In the genomic region with DNA sequence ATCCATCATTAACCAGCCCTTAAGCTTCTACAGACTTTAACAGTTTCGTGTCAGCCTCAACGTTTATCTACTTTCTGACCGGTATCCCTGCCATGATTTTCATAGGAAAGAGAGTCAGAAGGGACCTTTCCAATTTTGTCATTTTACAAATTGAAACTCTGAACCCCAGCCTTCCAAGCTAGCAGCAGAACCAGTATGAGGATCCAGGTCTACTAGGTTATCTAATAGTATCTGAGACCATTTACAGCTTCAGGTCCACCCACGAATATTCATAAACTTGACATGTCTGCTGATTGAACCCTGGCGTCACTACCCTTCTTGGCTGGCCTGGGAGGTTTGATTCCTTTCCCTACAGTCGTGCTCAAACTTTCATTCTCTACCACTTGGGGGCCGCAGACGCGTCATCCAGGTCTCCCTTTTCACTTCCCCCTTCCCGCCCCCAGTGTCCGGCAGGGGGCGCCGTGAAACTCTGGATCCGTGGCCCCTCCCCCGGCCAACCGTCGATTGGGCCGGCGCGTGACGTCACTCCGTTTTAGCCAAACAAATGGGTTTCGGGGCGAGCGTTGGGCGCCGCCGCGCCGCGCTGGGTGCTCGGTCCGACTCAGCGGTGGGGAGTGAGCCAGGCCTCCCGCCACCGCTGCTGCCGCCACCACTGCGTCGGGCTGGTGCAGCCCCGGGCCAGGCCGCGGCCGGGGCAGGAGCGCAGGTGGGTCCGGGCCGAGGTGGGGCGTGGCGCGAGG, we compare ENCODE assay signal across 8 cellular contexts. TPM values are rescaled to one million over a fixed set of nuclear protein-coding genes. Genes with fewer than 3 reads are reported as not detected.
DNase-seq lines count a peak whose midpoint lies in the region; TF ChIP-seq lines count a peak whose summit lies in the region.

A gene with protein sequence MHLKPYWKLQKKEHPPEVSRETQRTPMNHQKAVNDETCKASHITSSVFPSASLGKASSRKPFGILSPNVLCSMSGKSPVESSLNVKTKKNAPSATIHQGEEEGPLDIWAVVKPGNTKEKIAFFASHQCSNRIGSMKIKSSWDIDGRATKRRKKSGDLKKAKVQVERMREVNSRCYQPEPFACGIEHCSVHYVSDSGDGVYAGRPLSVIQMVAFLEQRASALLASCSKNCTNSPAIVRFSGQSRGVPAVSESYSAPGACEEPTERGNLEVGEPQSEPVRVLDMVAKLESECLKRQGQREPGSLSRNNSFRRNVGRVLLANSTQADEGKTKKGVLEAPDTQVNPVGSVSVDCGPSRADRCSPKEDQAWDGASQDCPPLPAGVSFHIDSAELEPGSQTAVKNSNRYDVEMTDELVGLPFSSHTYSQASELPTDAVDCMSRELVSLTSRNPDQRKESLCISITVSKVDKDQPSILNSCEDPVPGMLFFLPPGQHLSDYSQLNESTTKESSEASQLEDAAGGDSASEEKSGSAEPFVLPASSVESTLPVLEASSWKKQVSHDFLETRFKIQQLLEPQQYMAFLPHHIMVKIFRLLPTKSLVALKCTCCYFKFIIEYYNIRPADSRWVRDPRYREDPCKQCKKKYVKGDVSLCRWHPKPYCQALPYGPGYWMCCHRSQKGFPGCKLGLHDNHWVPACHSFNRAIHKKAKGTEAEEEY (plus strand): TSS at position 590 of the 740 bp plus-strand sequence. CDS start 78,970 bp downstream, outside the sequence.

- intact Hi-C loops in testis (cut with DNase I; ENCODE audit: low total_unique reads) = no loop called here

- TF ChIP-seq CTCF in HFFc6 (IDR thresholded peaks at IDR 0.05) = peak; percentile 100
- peak; percentile 92 for TF ChIP-seq CTCF in NB4 (IDR thresholded peaks at IDR 0.05; ENCODE audit: low read depth, low read length)
- peak; percentile 98 for TF ChIP-seq CTCF in SK-N-SH (IDR thresholded peaks at IDR 0.05)
- peak; percentile 97 to 100 (median 100) for TF ChIP-seq CTCF in testis (IDR thresholded peaks at IDR 0.05)

- H3K9ac ChIP-seq in SK-N-SH = peak within 1 kb of the TSS; percentile 86

- H3K9me2 ChIP-seq in SK-N-SH = no peaks in the 10 kb centered on the region

- H3K4me2 ChIP-seq in SK-N-SH = peak within 1 kb of the TSS; percentile 70

- no peaks in the 10 kb centered on the region for H3K27me3 Mint-ChIP-seq in HFFc6 (ENCODE audit: insufficient read depth)
- H3K27me3 Mint-ChIP-seq in activated naive CD4-positive, alpha-beta T cell treated with anti-CD3 and anti-CD28 coated beads, Interleukin-2, amount 50 U/mL, for 24 hours = no peaks in the 10 kb centered on the region

- peak in 1 of 2 experiments; percentile 9; a peak in 1 of 4 replicates for TF ChIP-seq EP300 in SK-N-SH (IDR thresholded peaks at IDR 0.05; ENCODE audit: borderline replicate concordance in 1 of 2, low read depth in 1 of 2, low read length in 1 of 2)

- WGBS in SK-N-SH (ENCODE audit: low lambda C conversion rate) = under 1% methylated on average over 48 of the region's 49 CpGs
- WGBS in testis, 2 donors = 2% methylated on average over 15 to 22 of the region's 49 CpGs

- H3K79me2 ChIP-seq in SK-N-SH (ENCODE audit: insufficient read depth) = peaks cover 42% of the 10 kb centered on the region

- DNase-seq in HFFc6 (peak; percentile 91), NB4 (ENCODE audit: low read depth) (peak; percentile 97), SK-N-SH (peak; percentile 97), globus pallidus (ENCODE audit: low spot score) (peak; percentile 96), occipital lobe (lab: John Stamatoyannopoulos, UW) (peak; percentile 96), testis (peak; percentile 99)

- H4K20me1 ChIP-seq in SK-N-SH (ENCODE audit: insufficient read depth) = peaks cover 30% of the 10 kb centered on the region; the same call in 1 of the 2 replicates

- TF ChIP-seq RAD21 in SK-N-SH (IDR thresholded peaks at IDR 0.05; ENCODE audit: low read length) = peak; percentile 83

- H3K27me3 ChIP-seq in SK-N-SH (ENCODE audit: insufficient read depth) (no peaks in the 10 kb centered on the region), testis (no peaks in the 10 kb centered on the region)

- peak within 1 kb of the TSS; percentile 91 for H3K4me3 ChIP-seq in GM08714 (ENCODE audit: low read length)
- H3K4me3 ChIP-seq in NB4 (ENCODE audit: low read depth, low read length) = peak within 1 kb of the TSS; percentile 78
- H3K4me3 ChIP-seq in SK-N-SH (ENCODE audit: low read depth in 2 of 2, low read length in 1 of 2) = peak within 1 kb of the TSS; percentile 69 to 98
- peak within 1 kb of the TSS; percentile 98 to 99 for H3K4me3 ChIP-seq in testis

- H2AFZ ChIP-seq in SK-N-SH (ENCODE audit: low read depth) = peak within 1 kb of the TSS; percentile 92; the same call in 1 of the 2 replicates

- H3K4me3 Mint-ChIP-seq in HFFc6 = peak within 1 kb of the TSS; percentile 91
- peak within 1 kb of the TSS; percentile 95 for H3K4me3 Mint-ChIP-seq in activated naive CD4-positive, alpha-beta T cell treated with anti-CD3 and anti-CD28 coated beads, Interleukin-2, amount 50 U/mL, for 24 hours

- H3F3A ChIP-seq in SK-N-SH (replicated peaks; ENCODE audit: insufficient read depth) = no peaks in the 10 kb centered on the region

- H3K9me3 Mint-ChIP-seq in HFFc6 = no peaks in the 10 kb centered on the region
- no peaks in the 10 kb centered on the region for H3K9me3 Mint-ChIP-seq in activated naive CD4-positive, alpha-beta T cell treated with anti-CD3 and anti-CD28 coated beads, Interleukin-2, amount 50 U/mL, for 24 hours

- no peaks in the 10 kb centered on the region for H3K9me3 ChIP-seq in SK-N-SH
- H3K9me3 ChIP-seq in testis = no peaks in the 10 kb centered on the region

- POLR2A ChIA-PET in SK-N-SH (lab: Yijun Ruan, JAX) = no interaction called here

- peaks cover 13 to 17% of the 10 kb centered on the region in 2 experiments; a peak in 3 of 4 replicates for H3K4me1 ChIP-seq in SK-N-SH (ENCODE audit: control insufficient read depth in 1 of 2, insufficient read depth in 2 of 2, low read depth in 1 of 2, low read length in 1 of 2)
- H3K4me1 ChIP-seq in testis = peaks cover 27% of the 10 kb centered on the region

- H3K4me1 Mint-ChIP-seq in HFFc6 (ENCODE audit: low read depth) = peaks cover 58% of the 10 kb centered on the region
- peaks cover 45% of the 10 kb centered on the region for H3K4me1 Mint-ChIP-seq in activated naive CD4-positive, alpha-beta T cell treated with anti-CD3 and anti-CD28 coated beads, Interleukin-2, amount 50 U/mL, for 24 hours

- H3K27ac Mint-ChIP-seq in HFFc6 = peak within 1 kb of the TSS; percentile 92
- peak within 1 kb of the TSS; percentile 97 for H3K27ac Mint-ChIP-seq in activated naive CD4-positive, alpha-beta T cell treated with anti-CD3 and anti-CD28 coated beads, Interleukin-2, amount 50 U/mL, for 24 hours

- no peaks in the 10 kb centered on the region for H3K36me3 Mint-ChIP-seq in HFFc6 (ENCODE audit: low read depth)
- H3K36me3 Mint-ChIP-seq in activated naive CD4-positive, alpha-beta T cell treated with anti-CD3 and anti-CD28 coated beads, Interleukin-2, amount 50 U/mL, for 24 hours = peaks cover 1% of the 10 kb centered on the region

- H3K27ac ChIP-seq in SK-N-SH (ENCODE audit: low read depth in 2 of 2, low read length in 1 of 2) (peak within 1 kb of the TSS; percentile 78 to 79), testis (peak within 1 kb of the TSS; percentile 98)

- TF ChIP-seq POLR2A in NB4 (IDR thresholded peaks at IDR 0.05; ENCODE audit: extremely low read depth, insufficient read length) (peak; percentile 88), testis (IDR thresholded peaks at IDR 0.05) (peak; percentile 86)

- CTCF ChIA-PET in SK-N-SH (lab: Yijun Ruan, JAX) = interaction anchor here (0.6 to 4.8 kb wide), 40 partner anchors 9 to 175 kb away, joined by 3 to 94 read pairs (median 4); no protein-coding TSS in a partner anchor

- H3K36me3 ChIP-seq in SK-N-SH (replicated peaks in 1 of 2; ENCODE audit: control insufficient read depth in 1 of 2, insufficient read depth in 2 of 2, low read length in 1 of 2) (no peaks in the 10 kb centered on the region), testis (ENCODE audit: low read depth, missing control alignments) (no peaks in the 10 kb centered on the region)

TF ChIP-seq in SK-N-SH, 30 proteins besides CTCF, POLR2A, EP300 and RAD21 (continues in another document):
- TF ChIP-seq NFIC (IDR thresholded peaks at IDR 0.05; ENCODE audit: borderline replicate concordance) = no peak
- TF ChIP-seq, protein P1, sequence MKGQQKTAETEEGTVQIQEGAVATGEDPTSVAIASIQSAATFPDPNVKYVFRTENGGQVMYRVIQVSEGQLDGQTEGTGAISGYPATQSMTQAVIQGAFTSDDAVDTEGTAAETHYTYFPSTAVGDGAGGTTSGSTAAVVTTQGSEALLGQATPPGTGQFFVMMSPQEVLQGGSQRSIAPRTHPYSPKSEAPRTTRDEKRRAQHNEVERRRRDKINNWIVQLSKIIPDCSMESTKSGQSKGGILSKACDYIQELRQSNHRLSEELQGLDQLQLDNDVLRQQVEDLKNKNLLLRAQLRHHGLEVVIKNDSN (IDR thresholded peaks at IDR 0.05; ENCODE audit: borderline replicate concordance, low read depth) = no peak
- TF ChIP-seq, protein P2, sequence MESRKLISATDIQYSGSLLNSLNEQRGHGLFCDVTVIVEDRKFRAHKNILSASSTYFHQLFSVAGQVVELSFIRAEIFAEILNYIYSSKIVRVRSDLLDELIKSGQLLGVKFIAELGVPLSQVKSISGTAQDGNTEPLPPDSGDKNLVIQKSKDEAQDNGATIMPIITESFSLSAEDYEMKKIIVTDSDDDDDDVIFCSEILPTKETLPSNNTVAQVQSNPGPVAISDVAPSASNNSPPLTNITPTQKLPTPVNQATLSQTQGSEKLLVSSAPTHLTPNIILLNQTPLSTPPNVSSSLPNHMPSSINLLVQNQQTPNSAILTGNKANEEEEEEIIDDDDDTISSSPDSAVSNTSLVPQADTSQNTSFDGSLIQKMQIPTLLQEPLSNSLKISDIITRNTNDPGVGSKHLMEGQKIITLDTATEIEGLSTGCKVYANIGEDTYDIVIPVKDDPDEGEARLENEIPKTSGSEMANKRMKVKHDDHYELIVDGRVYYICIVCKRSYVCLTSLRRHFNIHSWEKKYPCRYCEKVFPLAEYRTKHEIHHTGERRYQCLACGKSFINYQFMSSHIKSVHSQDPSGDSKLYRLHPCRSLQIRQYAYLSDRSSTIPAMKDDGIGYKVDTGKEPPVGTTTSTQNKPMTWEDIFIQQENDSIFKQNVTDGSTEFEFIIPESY (IDR thresholded peaks at IDR 0.05; ENCODE audit: borderline replicate concordance, low read depth) = no peak

RNA-seq across cellular contexts. Expression of the gene that starts here (rescaled TPM):
- total RNA-seq in HFFc6 (2021; fragmentation: NEBNext Ultra II Directional; extraction: Animal tissue kit (Norgen Biotek cat#: 25700)) = 10 to 100 TPM; 10.3 to 13.5 (median 11.7) TPM
- 10.0 and 13.2 TPM in 2 replicates for polyA plus RNA-seq in SK-N-SH (2012; rRNA removed)
- polyA plus RNA-seq in SK-N-SH (2012; cell fraction: cytosol; rRNA removed) = 9.3 and 10.9 TPM in 2 replicates
- 17.6 and 23.1 TPM in 2 replicates for polyA plus RNA-seq in SK-N-SH (2012; cell fraction: nucleus; rRNA removed)
- 37.9 TPM for total RNA-seq in occipital lobe
- total RNA-seq in testis = 10 to 100 TPM; 84.4 to 91.7 TPM
- polyA plus RNA-seq in testis (ENCODE audit: insufficient read depth, low read depth, low replicate concordance) = 62.1 TPM

Comparison
In these comparisons a context has a peak if more than half of its experiments do, and no peak if none do; other contexts are left out.
1. Peak in every context shown above with its lines: DNase-seq, H3K4me3 ChIP-seq and H3K27ac ChIP-seq.